In the genomic region with DNA sequence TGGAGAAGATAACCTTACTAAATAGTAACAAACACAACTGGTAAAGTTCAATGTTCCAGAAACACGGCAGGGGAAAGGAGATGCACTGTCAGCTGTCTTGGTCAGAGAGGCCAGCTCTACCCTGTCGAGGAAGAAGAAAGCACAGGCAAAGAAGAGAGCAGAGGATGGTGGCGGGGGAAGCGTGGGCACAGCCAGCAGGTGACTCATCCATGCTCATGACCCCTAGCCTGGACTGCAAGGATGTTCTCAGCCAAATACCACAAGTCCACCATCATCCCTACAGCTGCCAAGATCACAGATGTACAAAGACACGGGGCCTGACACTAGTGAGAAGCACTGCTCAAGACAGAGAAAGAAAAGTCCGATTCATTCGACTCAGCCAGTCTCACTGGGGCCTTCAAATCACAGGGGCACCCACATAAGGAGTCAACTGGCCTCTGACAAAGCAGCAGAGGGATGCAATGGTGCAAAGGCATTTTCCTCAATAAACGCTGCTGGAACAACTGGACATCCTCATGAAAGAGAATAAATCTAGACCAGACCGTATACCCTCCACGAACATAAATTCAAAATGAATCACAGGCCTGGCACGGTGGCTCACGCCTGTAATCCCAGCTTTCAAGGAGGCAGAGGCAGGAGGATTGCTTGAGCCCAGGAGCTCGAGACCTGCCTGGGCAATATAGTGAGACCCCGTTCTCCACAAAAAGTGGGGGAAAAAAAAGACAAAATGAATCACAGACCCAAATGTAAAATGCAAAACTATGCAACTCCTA, we compare ENCODE assay signal across 1 cellular context.
TF ChIP-seq lines count a peak whose summit lies in the region.

No MANE protein-coding gene starts in this region.

TF ChIP-seq in A549, 52 proteins besides CTCF, POLR2A, EP300 and RAD21:
- TF ChIP-seq, protein P1, sequence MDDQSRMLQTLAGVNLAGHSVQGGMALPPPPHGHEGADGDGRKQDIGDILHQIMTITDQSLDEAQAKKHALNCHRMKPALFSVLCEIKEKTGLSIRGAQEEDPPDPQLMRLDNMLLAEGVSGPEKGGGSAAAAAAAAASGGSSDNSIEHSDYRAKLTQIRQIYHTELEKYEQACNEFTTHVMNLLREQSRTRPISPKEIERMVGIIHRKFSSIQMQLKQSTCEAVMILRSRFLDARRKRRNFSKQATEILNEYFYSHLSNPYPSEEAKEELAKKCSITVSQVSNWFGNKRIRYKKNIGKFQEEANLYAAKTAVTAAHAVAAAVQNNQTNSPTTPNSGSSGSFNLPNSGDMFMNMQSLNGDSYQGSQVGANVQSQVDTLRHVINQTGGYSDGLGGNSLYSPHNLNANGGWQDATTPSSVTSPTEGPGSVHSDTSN (IDR thresholded peaks at IDR 0.05) = no peak
- TF ChIP-seq FOSL2 (IDR thresholded peaks at IDR 0.05) (no peak), FOSL2 (CRISPR knock-in tag; IDR thresholded peaks at IDR 0.05) (peak; percentile 48; the same call in 1 of the 2 replicates)
TF ChIP-seq in A549: peak in this region for 1.
